8 cellular contexts compared by ENCODE assay signal in genomic region chr13:79480954-79481684, GRCh38. TPM values are rescaled to one million over a fixed set of nuclear protein-coding genes. Genes with fewer than 3 reads are reported as not detected.
DNase-seq lines count a peak whose midpoint lies in the region; ATAC-seq and TF ChIP-seq lines count a peak whose summit lies in the region.

Gene NDFIP2, plus strand, starts transcription at chr13:79481155. Its CDS starts 49 bp downstream, at chr13:79481204.

- peak within 1 kb of the TSS; percentile 42; the same call in 1 of the 2 replicates for H3K9ac ChIP-seq in KMS-11

- peak within 1 kb of the TSS; percentile 95 for H3K27ac Mint-ChIP-seq in activated T-helper 1 cell treated with anti-CD3 and anti-CD28 coated beads, Interleukin-12 subunit alpha, Interleukin-12 subunit beta, Interleukin-2, Interleukin-4 antibody, amounts not matched to agents 30 ng/mL and 10 ng/mL and 1 ng/mL, durations not matched to agents 14 hours and 24 hours and 36 hours
- peak within 1 kb of the TSS in 4 of 6 donors; percentile 0 to 93 (median 78) for H3K27ac Mint-ChIP-seq in naive B cell
- peak within 1 kb of the TSS; percentile 77 for H3K27ac Mint-ChIP-seq in stimulated activated memory B cell treated with anti-CD40 and anti-IgM and Interleukin-4, amounts not matched to agents 10 μg/mL and 1 μg/mL and 100 μg/mL, for 72 hours

- H4K20me1 ChIP-seq in KMS-11 (ENCODE audit: insufficient read depth) = no peaks in the 10 kb centered on the region

- H3K27me3 Mint-ChIP-seq in activated T-helper 1 cell treated with anti-CD3 and anti-CD28 coated beads, Interleukin-12 subunit alpha, Interleukin-12 subunit beta, Interleukin-2, Interleukin-4 antibody, amounts not matched to agents 30 ng/mL and 10 ng/mL and 1 ng/mL, durations not matched to agents 14 hours and 24 hours and 36 hours (ENCODE audit: insufficient read depth) = peaks cover 4% of the 10 kb centered on the region
- peaks cover 44 to 62% (median 52%) of the 10 kb centered on the region in 3 donors for H3K27me3 Mint-ChIP-seq in naive B cell
- peaks cover 42% of the 10 kb centered on the region for H3K27me3 Mint-ChIP-seq in stimulated activated memory B cell treated with anti-CD40 and anti-IgM and Interleukin-4, amounts not matched to agents 10 μg/mL and 1 μg/mL and 100 μg/mL, for 72 hours

- H3K4me3 ChIP-seq in KMS-11 (IDR thresholded peaks at IDR 0.05; ENCODE audit: insufficient read depth, low read depth, low read length) = no peak within 1 kb of the TSS

- H3K79me2 ChIP-seq in KMS-11 (ENCODE audit: insufficient read depth, low read depth) = peaks cover 6% of the 10 kb centered on the region; the same call in 1 of the 2 replicates

- peak within 1 kb of the TSS; percentile 90 for H3K4me3 Mint-ChIP-seq in activated T-helper 1 cell treated with anti-CD3 and anti-CD28 coated beads, Interleukin-12 subunit alpha, Interleukin-12 subunit beta, Interleukin-2, Interleukin-4 antibody, amounts not matched to agents 30 ng/mL and 10 ng/mL and 1 ng/mL, durations not matched to agents 14 hours and 24 hours and 36 hours
- peak within 1 kb of the TSS; percentile 81 to 94 (median 88) for H3K4me3 Mint-ChIP-seq in naive B cell
- H3K4me3 Mint-ChIP-seq in stimulated activated memory B cell treated with anti-CD40 and anti-IgM and Interleukin-4, amounts not matched to agents 10 μg/mL and 1 μg/mL and 100 μg/mL, for 72 hours = peak within 1 kb of the TSS; percentile 94

- no peaks in the 10 kb centered on the region for H3K9me3 Mint-ChIP-seq in activated T-helper 1 cell treated with anti-CD3 and anti-CD28 coated beads, Interleukin-12 subunit alpha, Interleukin-12 subunit beta, Interleukin-2, Interleukin-4 antibody, amounts not matched to agents 30 ng/mL and 10 ng/mL and 1 ng/mL, durations not matched to agents 14 hours and 24 hours and 36 hours
- peaks cover 0 to 6% (median 3%) of the 10 kb centered on the region in 7 donors for H3K9me3 Mint-ChIP-seq in naive B cell
- no peaks in the 10 kb centered on the region for H3K9me3 Mint-ChIP-seq in stimulated activated memory B cell treated with anti-CD40 and anti-IgM and Interleukin-4, amounts not matched to agents 10 μg/mL and 1 μg/mL and 100 μg/mL, for 72 hours

- H3K4me2 ChIP-seq in KMS-11 = peak within 1 kb of the TSS; percentile 86

- DNase-seq in DMS53 treated with DMSO at 0.1 percent for 48 hours (lab: John Stamatoyannopoulos, UW; ENCODE audit: unreplicated experiment) = peak; percentile 62
- peak; percentile 85 for DNase-seq in RKO (ENCODE audit: low spot score)
- peak; percentile 89 for DNase-seq in activated T-helper 1 cell treated with anti-CD3 and anti-CD28 coated beads, Interleukin-12 subunit alpha, Interleukin-12 subunit beta, Interleukin-2, Interleukin-4 antibody, amounts not matched to agents 30 ng/mL and 10 ng/mL and 1 ng/mL, durations not matched to agents 14 hours and 24 hours and 36 hours (ENCODE audit: low spot score)
- peak; percentile 89 for DNase-seq in fibroblast of gingiva (ENCODE audit: low read depth)
- peak; percentile 53 for DNase-seq in naive B cell

- intact Hi-C loops in activated T-helper 1 cell treated with anti-CD3 and anti-CD28 coated beads, Interleukin-12 subunit alpha, Interleukin-12 subunit beta, Interleukin-2, Interleukin-4 antibody, amounts not matched to agents 30 ng/mL and 10 ng/mL and 1 ng/mL, durations not matched to agents 14 hours and 24 hours and 36 hours (cut with micrococcal nuclease) = loop anchor here (1.0 to 10.0 kb wide), 11 partner anchors 11 to 286 kb away; partner anchors contain the start of gene RBM26

- peaks cover 8% of the 10 kb centered on the region for H3K4me1 ChIP-seq in KMS-11 (ENCODE audit: low read depth, poor library complexity, severe bottlenecking)

- peaks cover 38% of the 10 kb centered on the region for H3K36me3 Mint-ChIP-seq in activated T-helper 1 cell treated with anti-CD3 and anti-CD28 coated beads, Interleukin-12 subunit alpha, Interleukin-12 subunit beta, Interleukin-2, Interleukin-4 antibody, amounts not matched to agents 30 ng/mL and 10 ng/mL and 1 ng/mL, durations not matched to agents 14 hours and 24 hours and 36 hours (ENCODE audit: low read depth)
- H3K36me3 Mint-ChIP-seq in naive B cell = peaks cover 0 to 5% of the 10 kb centered on the region in 2 donors
- no peaks in the 10 kb centered on the region for H3K36me3 Mint-ChIP-seq in stimulated activated memory B cell treated with anti-CD40 and anti-IgM and Interleukin-4, amounts not matched to agents 10 μg/mL and 1 μg/mL and 100 μg/mL, for 72 hours

- ATAC-seq in GM21723 (IDR thresholded peaks at IDR 0.05; ENCODE audit: unreplicated experiment) (peak; percentile 88), naive B cell (ENCODE audit: low read depth in 2 of 2) (peak; percentile 79 to 82)
- peak; percentile 90 for ATAC-seq in stimulated activated memory B cell treated with anti-CD40 and anti-IgM and Interleukin-4, amounts not matched to agents 10 μg/mL and 1 μg/mL and 100 μg/mL, for 72 hours

- H2AFZ ChIP-seq in KMS-11 (ENCODE audit: low read depth) = peak within 1 kb of the TSS; percentile 75

- H3K36me3 ChIP-seq in KMS-11 (ENCODE audit: insufficient read depth) = no peaks in the 10 kb centered on the region

- no peaks in the 10 kb centered on the region for H3K27me3 ChIP-seq in KMS-11 (ENCODE audit: insufficient read depth, low read depth)

- no peak within 1 kb of the TSS for H3K27ac ChIP-seq in KMS-11

- H3K4me1 Mint-ChIP-seq in activated T-helper 1 cell treated with anti-CD3 and anti-CD28 coated beads, Interleukin-12 subunit alpha, Interleukin-12 subunit beta, Interleukin-2, Interleukin-4 antibody, amounts not matched to agents 30 ng/mL and 10 ng/mL and 1 ng/mL, durations not matched to agents 14 hours and 24 hours and 36 hours (ENCODE audit: low read depth) = peaks cover 76% of the 10 kb centered on the region
- peaks cover 12 to 18% (median 17%) of the 10 kb centered on the region in 3 donors for H3K4me1 Mint-ChIP-seq in naive B cell
- H3K4me1 Mint-ChIP-seq in stimulated activated memory B cell treated with anti-CD40 and anti-IgM and Interleukin-4, amounts not matched to agents 10 μg/mL and 1 μg/mL and 100 μg/mL, for 72 hours = peaks cover 24% of the 10 kb centered on the region

- no peak for TF ChIP-seq CTCF in KMS-11 (conservative IDR thresholded peaks at IDR 0.05; ENCODE audit: low read depth, low read length)

RNA-seq across cellular contexts. Expression of gene NDFIP2, which starts in this region (rescaled TPM):
- total RNA-seq in activated T-helper 1 cell treated with anti-CD3 and anti-CD28 coated beads, Interleukin-12 subunit alpha, Interleukin-12 subunit beta, Interleukin-2, Interleukin-4 antibody, amounts not matched to agents 30 ng/mL and 10 ng/mL and 1 ng/mL, durations not matched to agents 14 hours and 24 hours and 36 hours = 250 and 276 TPM in 2 replicates
- polyA plus RNA-seq in naive B cell (ENCODE audit: low read depth in 6 of 6) = under 1 TPM in 1 of 6 donors, not detected in 5; 0.14 TPM

Comparison
In these comparisons a context has a peak if more than half of its experiments do, and no peak if none do; other contexts are left out.
1. Peak in DNase-seq and ATAC-seq in naive B cell; RNA of the gene not detected or under 1 TPM.